8 cellular contexts compared by ENCODE assay signal in the genomic region with DNA sequence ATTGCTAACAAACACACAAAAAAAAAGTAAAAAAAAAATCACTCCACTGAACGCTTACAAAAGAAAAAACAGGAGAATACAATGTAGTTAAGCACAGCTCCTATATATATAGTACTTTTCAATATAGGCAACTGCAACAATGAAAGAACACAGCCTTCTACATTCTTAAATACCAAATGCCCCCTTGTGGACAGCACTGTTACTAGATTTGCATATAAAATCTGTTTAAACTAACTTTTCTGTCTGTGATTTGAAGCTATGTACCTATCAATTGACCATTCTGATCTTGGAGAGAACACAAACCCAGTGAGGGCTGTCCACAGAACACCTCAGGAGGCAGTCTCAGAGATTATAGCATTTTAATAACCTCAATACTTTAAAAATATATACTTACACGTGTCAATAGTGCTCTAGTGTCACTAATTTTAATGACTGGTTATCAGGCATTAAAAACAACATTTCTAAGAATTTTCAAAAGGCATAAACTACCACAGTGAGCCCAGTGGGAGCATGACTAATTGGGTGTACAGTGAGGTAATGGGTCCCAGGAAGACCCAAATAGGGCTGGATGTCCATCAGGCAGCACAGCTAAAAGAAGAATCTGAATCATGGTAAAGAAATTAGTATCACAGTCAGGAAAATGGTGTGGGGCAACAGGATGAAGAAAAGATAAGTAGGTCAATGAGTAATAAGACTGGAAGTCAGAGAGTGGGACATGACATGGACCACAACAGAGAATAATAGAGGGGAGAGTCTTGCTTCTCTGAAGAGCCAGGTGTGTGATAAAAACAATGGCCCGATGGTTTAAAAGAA. TPM values are rescaled to one million over a fixed set of nuclear protein-coding genes. Genes with fewer than 3 reads are reported as not detected.
DNase-seq lines count a peak whose midpoint lies in the region; ATAC-seq and TF ChIP-seq lines count a peak whose summit lies in the region.

No MANE protein-coding gene starts in this region.

- WGBS in right lobe of liver (ENCODE audit: insufficient coverage, low coverage, low lambda C conversion rate, missing lambda C conversion rate): 55% methylated on average over 3 of the region's 3 CpGs

- no peaks in the 10 kb centered on the region for H3K27me3 Mint-ChIP-seq in MCF 10A (ENCODE audit: insufficient read depth, unreplicated experiment)

- TF ChIP-seq CTCF in MCF 10A (IDR thresholded peaks at IDR 0.05; ENCODE audit: unreplicated experiment) (peak; percentile 68), right lobe of liver (IDR thresholded peaks at IDR 0.05) (peak; percentile 52 to 54 (median 54))

- H3K36me3 ChIP-seq in right lobe of liver (no peaks in the 10 kb centered on the region), MG63 (no peaks in the 10 kb centered on the region)

- H3K27me3 ChIP-seq in right lobe of liver: no peaks in the 10 kb centered on the region
- no peaks in the 10 kb centered on the region for H3K27me3 ChIP-seq in MG63

- CTCF ChIA-PET in MCF 10A (lab: Yijun Ruan, JAX): interaction anchor here (0.6 to 11.6 kb wide), 34 partner anchors 9 to 1083 kb away, joined by 3 to 278 read pairs (median 3); partner anchors contain the start of gene CCDC169

- no peak overlapping the region for H3K27ac ChIP-seq in right lobe of liver

- no peak overlapping the region for H3K27ac Mint-ChIP-seq in MCF 10A (ENCODE audit: low read depth, unreplicated experiment)

- H3K9me3 ChIP-seq in right lobe of liver: no peaks in the 10 kb centered on the region
- no peaks in the 10 kb centered on the region; the same call in 1 of the 2 replicates for H3K9me3 ChIP-seq in MG63

- BruUV-seq in MCF 10A (replicated peaks; lab: Mats Ljungman, UMichigan): no TSS peak

- ATAC-seq in right lobe of liver: peak; percentile 35 to 66 (median 56)
- ATAC-seq in HG02852 (IDR thresholded peaks at IDR 0.05; ENCODE audit: unreplicated experiment): no peak
- no peak for ATAC-seq in stimulated activated naive CD8-positive, alpha-beta T cell treated with anti-CD3 and anti-CD28 coated beads, Interleukin-15, Interleukin-2, amounts not matched to agents 100 U/mL and 50 U/mL, for 24 hours

- H3K4me3 Mint-ChIP-seq in MCF 10A (ENCODE audit: unreplicated experiment): no peak overlapping the region

- H3K4me3 ChIP-seq in right lobe of liver: no peak overlapping the region
- no peak overlapping the region for H3K4me3 ChIP-seq in MG63

- no peaks in the 10 kb centered on the region for H3K9me3 Mint-ChIP-seq in MCF 10A (ENCODE audit: unreplicated experiment)

- H3K36me3 Mint-ChIP-seq in MCF 10A (ENCODE audit: insufficient read depth, unreplicated experiment): peaks cover 5% of the 10 kb centered on the region

- POLR2A ChIA-PET in MCF 10A (lab: Yijun Ruan, JAX): interaction anchor here (0.9 to 3.4 kb wide), 6 partner anchors 11 to 297 kb away, joined by 3 to 30 read pairs (median 6); no protein-coding TSS in a partner anchor

- H3K4me1 ChIP-seq in right lobe of liver: no peaks in the 10 kb centered on the region

- intact Hi-C loops in MCF 10A (cut with micrococcal nuclease) (loop anchor here (1.0 to 10.0 kb wide), 3 partner anchors 83 to 297 kb away; no protein-coding TSS in a partner anchor), right lobe of liver (cut with DNase I) (loop anchor here in 1 of 2 donors (10.0 kb wide), 1 partner anchor 301 kb away; no protein-coding TSS in a partner anchor)

- TF ChIP-seq POLR2A in right lobe of liver (IDR thresholded peaks at IDR 0.05): no peak

- H3K4me1 Mint-ChIP-seq in MCF 10A (ENCODE audit: insufficient read depth, unreplicated experiment): no peaks in the 10 kb centered on the region

- DNase-seq in AG20443 (ENCODE audit: low spot score): peak; percentile 30
- DNase-seq in HCEC 1CT: peak; percentile 42
- DNase-seq in NCI-H510A treated with DMSO at 0.1 percent for 48 hours (lab: John Stamatoyannopoulos, UW): peak; percentile 69
- DNase-seq in MCF 10A (ENCODE audit: unreplicated experiment): peak; percentile 61
- no peak for DNase-seq in right lobe of liver
- no peak for DNase-seq in stimulated activated naive CD8-positive, alpha-beta T cell treated with anti-CD3 and anti-CD28 coated beads, Interleukin-15, Interleukin-2, amounts not matched to agents 100 U/mL and 50 U/mL, for 24 hours
- no peak for DNase-seq in MG63

RNA-seq across cellular contexts. Expression of gene CCDC169, which starts 22.2 kb away (rescaled TPM):
- total RNA-seq in MCF 10A (2022): 5.7 and 5.9 TPM in 2 replicates
- not detected for total RNA-seq in right lobe of liver
- total RNA-seq in MG63 (2014; rRNA removed; shearing (Covaris generic); ENCODE audit: low replicate concordance): 0.07 and 0.47 TPM in 2 replicates

Comparison
In these comparisons a context has a peak if more than half of its experiments do, and no peak if none do; other contexts are left out.
1. DNase-seq: peak in AG20443 (single experiment), HCEC 1CT (single experiment), NCI-H510A treated with DMSO at 0.1 percent for 48 hours (single experiment) and MCF 10A (single experiment); none in right lobe of liver (0 of 3), stimulated activated naive CD8-positive, alpha-beta T cell treated with anti-CD3 and anti-CD28 coated beads, Interleukin-15, Interleukin-2, amounts not matched to agents 100 U/mL and 50 U/mL, for 24 hours (single experiment) and MG63 (single experiment).
2. ATAC-seq: peak in right lobe of liver (4 of 4); none in HG02852 (single experiment) and stimulated activated naive CD8-positive, alpha-beta T cell treated with anti-CD3 and anti-CD28 coated beads, Interleukin-15, Interleukin-2, amounts not matched to agents 100 U/mL and 50 U/mL, for 24 hours (single experiment).